Comparison of ENCODE assay signal across 23 cellular contexts in the genomic region with DNA sequence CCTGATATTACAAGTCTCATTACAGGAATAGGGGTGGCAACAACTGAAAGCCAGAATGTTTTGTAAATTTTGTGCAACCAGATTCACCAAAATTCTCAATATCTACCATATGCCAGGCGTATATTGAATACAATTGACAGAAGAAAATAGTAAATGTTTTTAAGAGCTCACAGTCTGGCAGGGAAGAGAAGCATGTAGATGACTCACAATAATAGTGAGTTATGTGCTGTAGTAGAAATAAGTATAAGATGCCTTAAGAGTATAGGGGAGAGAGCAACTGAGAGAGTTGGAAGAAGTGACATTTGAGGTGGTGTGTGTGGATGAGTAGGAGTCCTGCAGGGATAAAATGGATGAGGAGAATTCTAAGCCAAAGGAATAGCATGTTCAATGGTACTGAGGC.
"Had no signal": no experiment of that assay in that cellular context is flagged by ENCODE, and none has a peak within 500 bp of the region (broad histone marks: within the 10 kb centered on the region; RNA-seq: fewer than 3 reads in every experiment).

No MANE protein-coding gene starts in this region.

- H3K9me3 ChIP-seq: body of pancreas, mucosa of descending colon, neutrophil, right lobe of liver, stomach, vagina had no signal

- H3K4me3 ChIP-seq: body of pancreas, mucosa of descending colon, right lobe of liver, stomach, vagina had no signal

- H3K27ac ChIP-seq: body of pancreas, neutrophil, parathyroid adenoma, right lobe of liver, stomach, vagina had no signal

- H3K4me1 ChIP-seq: body of pancreas, parathyroid adenoma, right lobe of liver, stomach, vagina had no signal

- FAIRE-seq: endometrium, small intestine had no signal

- ATAC-seq: activated CD4-positive, CD25-positive, alpha-beta regulatory T cell treated with anti-CD3 and anti-CD28 coated beads, Interleukin-2, amount 50 U/mL, for 24 hours; activated CD8-positive, alpha-beta T cell treated with anti-CD3 and anti-CD28 coated beads, Interleukin-2, amount 10 ng/mL, durations not matched to agents 7 days and 5 days; body of pancreas; left ventricle myocardium superior; mucosa of descending colon; naive thymus-derived CD4-positive, alpha-beta T cell; right lobe of liver had no signal

- H3K79me2 ChIP-seq: parathyroid adenoma had no signal

- H3K9ac ChIP-seq: parathyroid adenoma had no signal

- H3K36me3 ChIP-seq: neutrophil, right lobe of liver, stomach, vagina had no signal

- DNase-seq: activated CD4-positive, alpha-beta T cell treated with anti-CD3 and anti-CD28 coated beads, Interleukin-2, amount 10 ng/mL, durations not matched to agents 7 days and 5 days; activated CD8-positive, alpha-beta T cell treated with anti-CD3 and anti-CD28 coated beads, Interleukin-2, amount 10 ng/mL, durations not matched to agents 7 days and 5 days; activated effector memory CD4-positive, alpha-beta T cell treated with anti-CD3 and anti-CD28 coated beads, Interleukin-2, amount 50 U/mL, for 16 hours; activated naive CD4-positive, alpha-beta T cell treated with anti-CD3 and anti-CD28 coated beads, Interleukin-2, amount 50 U/mL, for 16 hours; amniotic stem cell; body of pancreas; central memory CD4-positive, alpha-beta T cell; cortex of kidney; erythroblast; immature natural killer cell; left ventricle myocardium superior; mucosa of descending colon; naive thymus-derived CD4-positive, alpha-beta T cell; right lobe of liver; small intestine; stimulated activated CD4-positive, alpha-beta T cell treated with anti-CD3 and anti-CD28 coated beads, Interleukin-4, amount 100 ng/mL, for 24 hours; stomach; trophoblast cell had no signal

- H3K27me3 ChIP-seq: body of pancreas, neutrophil, right lobe of liver, stomach, vagina had no signal

- H2AFZ ChIP-seq: parathyroid adenoma had no signal
